In the genomic region with DNA sequence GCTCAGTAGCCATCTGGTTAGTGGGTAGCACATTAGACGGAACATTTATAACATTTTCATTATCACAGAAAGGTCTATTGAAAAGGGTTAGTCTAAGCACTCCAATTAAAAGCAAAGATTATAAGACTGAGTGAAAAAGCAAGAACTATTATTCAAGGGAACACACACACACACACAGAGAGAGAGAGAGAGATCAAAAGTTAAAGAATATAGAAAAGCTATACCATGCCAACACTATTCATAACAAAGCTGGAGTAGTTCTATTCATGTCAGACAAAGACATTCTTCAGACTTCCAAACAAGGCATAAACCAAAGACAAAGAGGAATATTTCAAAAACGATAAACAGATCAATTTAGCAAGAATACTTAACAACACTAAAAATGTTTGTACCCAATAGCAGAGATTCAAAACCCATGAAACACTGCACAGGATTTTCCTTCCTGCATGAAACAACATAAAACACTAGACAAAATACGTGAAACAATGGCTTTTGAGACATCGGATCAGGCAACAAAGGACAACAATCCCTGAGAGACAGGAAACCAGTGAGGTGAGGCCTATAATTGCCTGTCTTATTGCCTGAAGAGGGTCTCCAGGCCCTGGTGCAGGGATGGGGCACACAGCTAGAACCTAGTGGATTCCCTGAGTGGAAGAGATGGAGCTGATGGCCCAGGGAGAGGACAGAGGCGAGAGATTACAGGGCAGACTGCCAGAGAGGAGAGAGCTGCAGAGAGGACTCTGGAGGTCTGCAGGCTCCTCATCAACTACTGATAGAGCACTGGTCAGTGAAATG, we compare ENCODE assay signal across 18 cellular contexts.
DNase-seq lines count a peak whose midpoint lies in the region; ATAC-seq, FAIRE-seq and TF ChIP-seq lines count a peak whose summit lies in the region.
"Had no signal": no experiment of that assay in that cellular context is flagged by ENCODE, and none has a peak within 500 bp of the region (broad histone marks: within the 10 kb centered on the region; RNA-seq: fewer than 3 reads in every experiment).

No MANE protein-coding gene starts in this region.

- H3K4me1 ChIP-seq in mammary epithelial cell (ENCODE audit: insufficient read depth, low read length) = peaks cover 39% of the 10 kb centered on the region
- H3K4me1 ChIP-seq in breast epithelium = no peaks in the 10 kb centered on the region
- H3K4me1 ChIP-seq: Caco-2 had no signal

- no peak for TF ChIP-seq POLR2A in breast epithelium (IDR thresholded peaks at IDR 0.05)

- no peak for TF ChIP-seq CTCF in mammary epithelial cell (conservative IDR thresholded peaks at IDR 0.05 in 1 of 2, IDR thresholded peaks at IDR 0.05 in 1 of 2; ENCODE audit: extremely low read depth in 1 of 2, insufficient read depth in 1 of 2, low read depth in 1 of 2, low read length in 2 of 2)
- no peak for TF ChIP-seq CTCF in breast epithelium (IDR thresholded peaks at IDR 0.05)
- no peak for TF ChIP-seq CTCF in endothelial cell (IDR thresholded peaks at IDR 0.05; ENCODE audit: unreplicated experiment)
- no peak for TF ChIP-seq CTCF in nephron progenitor cell (IDR thresholded peaks at IDR 0.05)

- no peaks in the 10 kb centered on the region for H3K79me2 ChIP-seq in mammary epithelial cell (ENCODE audit: insufficient read depth, low read length)

- dilution Hi-C loops in mammary epithelial cell (cut with HindIII; ENCODE audit: low sequenced_read_pairs) = loop anchor here (10.0 kb wide), 1 partner anchor 48 kb away; no protein-coding TSS in a partner anchor

- intact Hi-C loops in mammary epithelial cell (cut with micrococcal nuclease) = no loop called here
- intact Hi-C loops in breast epithelium (cut with DNase I; ENCODE audit: low total_unique reads) = no loop called here

- H3K9me3 ChIP-seq in mammary epithelial cell (replicated peaks; ENCODE audit: insufficient read depth, low read length) (no peaks in the 10 kb centered on the region), breast epithelium (no peaks in the 10 kb centered on the region)
- H3K9me3 ChIP-seq: Caco-2 had no signal

- H4K20me1 ChIP-seq in mammary epithelial cell (ENCODE audit: insufficient read depth, low read length) = no peaks in the 10 kb centered on the region

- 95% methylated on average over 5 of the region's 5 CpGs for WGBS in mammary epithelial cell (ENCODE audit: low coverage, missing lambda C conversion rate)

- no peaks in the 10 kb centered on the region for H3K27me3 Mint-ChIP-seq in endothelial cell (ENCODE audit: unreplicated experiment)
- peaks cover 5% of the 10 kb centered on the region for H3K27me3 Mint-ChIP-seq in nephron progenitor cell (ENCODE audit: low read depth, poor library complexity)

- no peak overlapping the region for H3K4me3 Mint-ChIP-seq in endothelial cell (ENCODE audit: unreplicated experiment)
- H3K4me3 Mint-ChIP-seq in nephron progenitor cell = no peak overlapping the region
- H3K4me3 Mint-ChIP-seq: CD14-positive monocyte; CD8-positive, alpha-beta memory T cell; GM23338; H9 had no signal

- H3K9ac ChIP-seq in mammary epithelial cell (ENCODE audit: insufficient read depth, low read length) = no peak overlapping the region

- H3K27ac Mint-ChIP-seq in endothelial cell (ENCODE audit: unreplicated experiment) (peak overlapping the region; percentile 78), nephron progenitor cell (peak overlapping the region; percentile 41)
- H3K27ac Mint-ChIP-seq: CD8-positive, alpha-beta memory T cell; GM23338; H9 had no signal

- H3K27me3 ChIP-seq in mammary epithelial cell (ENCODE audit: insufficient read depth, low read length) = no peaks in the 10 kb centered on the region
- no peaks in the 10 kb centered on the region for H3K27me3 ChIP-seq in breast epithelium

- no peak for DNase-seq in mammary epithelial cell
- DNase-seq in breast epithelium (ENCODE audit: low spot score in 2 of 2) = no peak
- no peak for DNase-seq in endothelial cell (ENCODE audit: low spot score)
- no peak for DNase-seq in nephron progenitor cell
- DNase-seq in urothelium cell line (ENCODE audit: low spot score) = no peak
- no peak for DNase-seq in UCSD-AML1 (lab: John Stamatoyannopoulos, UW; ENCODE audit: unreplicated experiment)
- DNase-seq: Caco-2; CD8-positive, alpha-beta memory T cell; DND-41; GF-D8; H9 had no signal

- H3K4me3 ChIP-seq in mammary epithelial cell (replicated peaks in 1 of 3; ENCODE audit: insufficient read depth in 1 of 3, low read depth in 2 of 3, low read length in 3 of 3) (no peak overlapping the region), breast epithelium (no peak overlapping the region)
- H3K4me3 ChIP-seq: GM23338 had no signal

- H3K36me3 Mint-ChIP-seq in endothelial cell (ENCODE audit: low read depth, unreplicated experiment) = no peaks in the 10 kb centered on the region
- H3K36me3 Mint-ChIP-seq in nephron progenitor cell (ENCODE audit: low read depth) = no peaks in the 10 kb centered on the region
- H3K36me3 Mint-ChIP-seq: CD14-positive monocyte; CD8-positive, alpha-beta memory T cell had no signal

- no peak for ATAC-seq in GM18907 (IDR thresholded peaks at IDR 0.05; ENCODE audit: unreplicated experiment)
- no peak for ATAC-seq in GM19035 (IDR thresholded peaks at IDR 0.05; ENCODE audit: unreplicated experiment)
- ATAC-seq: GM23338, HepG2 had no signal

- CTCF ChIA-PET in mammary epithelial cell (lab: Charles Lee; ENCODE audit: low non-redundant PET) = no interaction called here

- no peaks in the 10 kb centered on the region for H3K9me3 Mint-ChIP-seq in endothelial cell (ENCODE audit: unreplicated experiment)
- no peaks in the 10 kb centered on the region for H3K9me3 Mint-ChIP-seq in nephron progenitor cell
- H3K9me3 Mint-ChIP-seq: CD14-positive monocyte; CD8-positive, alpha-beta memory T cell; GM23338; H9 had no signal

- H3K27ac ChIP-seq in mammary epithelial cell (ENCODE audit: insufficient read depth, low read depth, low read length) = no peak overlapping the region
- H3K27ac ChIP-seq in breast epithelium = no peak overlapping the region
- H3K27ac ChIP-seq: 22Rv1 had no signal

- peak; percentile 42 for FAIRE-seq in urothelium cell line (lab: Jason Lieb, UNC)
- FAIRE-seq: HepG2, HTR-8/SVneo had no signal

- no peaks in the 10 kb centered on the region for H3K36me3 ChIP-seq in mammary epithelial cell (ENCODE audit: insufficient read depth, low read length)
- H3K36me3 ChIP-seq in breast epithelium = no peaks in the 10 kb centered on the region

- H2AFZ ChIP-seq in mammary epithelial cell (ENCODE audit: low read depth, low read length) = peak overlapping the region; percentile 12
- H2AFZ ChIP-seq: GM23338 had no signal

- in situ Hi-C loops in mammary epithelial cell (cut with MboI; ENCODE audit: low sequenced_read_pairs in 2 of 2) = loop anchor here (10.0 kb wide), 2 partner anchors 48 to 168 kb away; no protein-coding TSS in a partner anchor

- BruUV-seq in mammary epithelial cell (replicated peaks; lab: Mats Ljungman, UMichigan) = no TSS peak

- peaks cover 14% of the 10 kb centered on the region for H3K4me1 Mint-ChIP-seq in endothelial cell (ENCODE audit: unreplicated experiment)
- peaks cover 22% of the 10 kb centered on the region for H3K4me1 Mint-ChIP-seq in nephron progenitor cell
- H3K4me1 Mint-ChIP-seq: CD8-positive, alpha-beta memory T cell had no signal

- H3K4me2 ChIP-seq in mammary epithelial cell (ENCODE audit: insufficient read depth, low read depth, low read length) = no peak overlapping the region
- H3K4me2 ChIP-seq: GM23338 had no signal
